11 cellular contexts compared by ENCODE assay signal in genomic region chr9:113492343-113493079, GRCh38. TPM values are rescaled to one million over a fixed set of nuclear protein-coding genes. Genes with fewer than 3 reads are reported as not detected.
DNase-seq lines count a peak whose midpoint lies in the region; TF ChIP-seq lines count a peak whose summit lies in the region.
"Had no signal": no experiment of that assay in that cellular context is flagged by ENCODE, and none has a peak within 500 bp of the region (broad histone marks: within the 10 kb centered on the region; RNA-seq: fewer than 3 reads in every experiment).

No MANE protein-coding gene starts in this region.

- H3K9ac ChIP-seq in skeletal muscle satellite cell (ENCODE audit: low read depth, low read length) = no peak overlapping the region

- peak; percentile 68 for DNase-seq in LHCN-M2 (ENCODE audit: low read depth)
- DNase-seq in ascending aorta (ENCODE audit: low spot score in 2 of 2) = peak in 1 of 2 donors; percentile 81
- no peak for DNase-seq in right atrium auricular region (ENCODE audit: low spot score)
- no peak for DNase-seq in esophagus squamous epithelium (lab: John Stamatoyannopoulos, UW)
- no peak for DNase-seq in cortex of kidney (lab: John Stamatoyannopoulos, UW)
- no peak for DNase-seq in NCI-H2171 treated with DMSO at 0.1 percent for 48 hours (lab: John Stamatoyannopoulos, UW)
- DNase-seq in NCI-H2081 treated with DMSO at 0.1 percent for 48 hours (lab: John Stamatoyannopoulos, UW) = no peak
- DNase-seq: DND-41, H7, NCI-H1048 had no signal

- intact Hi-C loops in ascending aorta (cut with DNase I) = loop anchor here (2.0 kb wide), 2 partner anchors 26 to 38 kb away; no protein-coding TSS in a partner anchor
- intact Hi-C loops in esophagus squamous epithelium (cut with DNase I) = no loop called here

- 37 to 57% methylated on average over 8 to 10 of the region's 11 CpGs for WGBS in esophagus squamous epithelium, 2 donors

- H3K4me1 ChIP-seq in ascending aorta (peaks cover 11 to 48% of the 10 kb centered on the region in 2 donors), right atrium auricular region (peaks cover 0 to 30% of the 10 kb centered on the region in 2 donors), skeletal muscle satellite cell (ENCODE audit: control insufficient read depth, insufficient read depth, low read length) (peaks cover 24% of the 10 kb centered on the region), esophagus squamous epithelium (peaks cover 0 to 27% (median 8%) of the 10 kb centered on the region in 3 donors)

- no peaks in the 10 kb centered on the region for H3K9me3 ChIP-seq in ascending aorta
- no peaks in the 10 kb centered on the region for H3K9me3 ChIP-seq in right atrium auricular region
- no peaks in the 10 kb centered on the region for H3K9me3 ChIP-seq in skeletal muscle satellite cell (replicated peaks; ENCODE audit: low read length)
- no peaks in the 10 kb centered on the region for H3K9me3 ChIP-seq in esophagus squamous epithelium

- TF ChIP-seq POLR2A in esophagus squamous epithelium (IDR thresholded peaks at IDR 0.05) = no peak

- peak overlapping the region; percentile 43 for H3K4me2 ChIP-seq in skeletal muscle satellite cell (ENCODE audit: low read length)

- H3K27ac ChIP-seq in ascending aorta (peak overlapping the region; percentile 78 to 92), right atrium auricular region (peak overlapping the region; percentile 73 to 84), esophagus squamous epithelium (peak overlapping the region in 2 of 4 donors; percentile 34 to 62)

- no peaks in the 10 kb centered on the region for H3K27me3 ChIP-seq in ascending aorta
- H3K27me3 ChIP-seq in right atrium auricular region = no peaks in the 10 kb centered on the region
- peaks cover 4% of the 10 kb centered on the region for H3K27me3 ChIP-seq in skeletal muscle satellite cell (ENCODE audit: control insufficient read depth, insufficient read depth, low read length)
- no peaks in the 10 kb centered on the region for H3K27me3 ChIP-seq in esophagus squamous epithelium

- TF ChIP-seq CTCF in ascending aorta (IDR thresholded peaks at IDR 0.05) (no peak), right atrium auricular region (IDR thresholded peaks at IDR 0.05) (no peak), esophagus squamous epithelium (IDR thresholded peaks at IDR 0.05) (no peak)

- H3K4me3 ChIP-seq in ascending aorta (no peak overlapping the region), right atrium auricular region (no peak overlapping the region), skeletal muscle satellite cell (ENCODE audit: low read length) (no peak overlapping the region), esophagus squamous epithelium (no peak overlapping the region)

- peaks cover 0 to 4% of the 10 kb centered on the region in 2 donors for H3K36me3 ChIP-seq in ascending aorta
- H3K36me3 ChIP-seq in right atrium auricular region = peaks cover 5% of the 10 kb centered on the region
- no peaks in the 10 kb centered on the region for H3K36me3 ChIP-seq in skeletal muscle satellite cell (ENCODE audit: insufficient read depth, low read length)
- no peaks in the 10 kb centered on the region for H3K36me3 ChIP-seq in esophagus squamous epithelium

RNA-seq across cellular contexts. Expression of gene RGS3, which starts 29.0 kb away (rescaled TPM):
- total RNA-seq in LHCN-M2 (2014; rRNA removed) = 137 and 144 TPM in 2 replicates
- polyA plus RNA-seq in LHCN-M2 (2012) = 90.4 TPM
- total RNA-seq in ascending aorta = 125 TPM
- total RNA-seq in right atrium auricular region = 100 to 1,000 TPM; 112 to 184 TPM
- 6.3 and 14.2 TPM in 2 replicates for total RNA-seq in skeletal muscle satellite cell (2012; rRNA removed)
- total RNA-seq in esophagus squamous epithelium = 10 to 100 TPM in 3 of 4 donors, 1 to 10 TPM in 1; 9.7 to 16.3 (median 12.7) TPM
